Comparison of ENCODE assay signal across 1 cellular context in genomic region chr2:85410584-85411404, GRCh38.
TF ChIP-seq lines count a peak whose summit lies in the region.

No MANE protein-coding gene starts in this region.

TF ChIP-seq in GM12878, 131 proteins besides CTCF, POLR2A, EP300 and RAD21:
- TF ChIP-seq TBL1XR1 (IDR thresholded peaks at IDR 0.05; ENCODE audit: low read depth, low read length) (no peak), CBX5 (IDR thresholded peaks at IDR 0.05; ENCODE audit: low read depth) (no peak), JUND (IDR thresholded peaks at IDR 0.05; ENCODE audit: low read depth, low read length) (no peak), USF1 (IDR thresholded peaks at IDR 0.05; ENCODE audit: borderline replicate concordance, extremely low read length, insufficient read depth, low read depth, low read length) (no peak), IRF3 (IDR thresholded peaks at IDR 0.05) (no peak), NBN (IDR thresholded peaks at IDR 0.05) (no peak), LARP7 (IDR thresholded peaks at IDR 0.05) (no peak), ZNF217 (IDR thresholded peaks at IDR 0.05) (no peak), GABPA (IDR thresholded peaks at IDR 0.05; ENCODE audit: low read depth) (no peak), ZNF274 (IDR thresholded peaks at IDR 0.05; ENCODE audit: insufficient read depth, insufficient read length) (no peak), KAT2A (conservative IDR thresholded peaks at IDR 0.05; ENCODE audit: control insufficient read depth, low read depth, low read length) (no peak), TCF7 (IDR thresholded peaks at IDR 0.05; ENCODE audit: borderline replicate concordance) (no peak), PKNOX1 (IDR thresholded peaks at IDR 0.05) (no peak), GATAD2B (conservative IDR thresholded peaks at IDR 0.05; ENCODE audit: low read depth) (no peak), TAF1 (IDR thresholded peaks at IDR 0.05; ENCODE audit: borderline replicate concordance, low read depth, low read length) (no peak), JUNB (IDR thresholded peaks at IDR 0.05) (no peak), BCLAF1 (IDR thresholded peaks at IDR 0.05) (no peak)
